In genomic region chr19:40598918-40599307, GRCh38 we compare ENCODE assay signal across 8 cellular contexts. TPM values are rescaled to one million over a fixed set of nuclear protein-coding genes. Genes with fewer than 3 reads are reported as not detected.
DNase-seq lines count a peak whose midpoint lies in the region; ATAC-seq and TF ChIP-seq lines count a peak whose summit lies in the region.

No MANE protein-coding gene starts in this region.

- H3K27ac Mint-ChIP-seq in activated naive CD4-positive, alpha-beta T cell treated with anti-CD3 and anti-CD28 coated beads, Interleukin-2, amount 10 ng/mL, durations not matched to agents 7 days and 5 days = no peak overlapping the region
- H3K27ac Mint-ChIP-seq in activated naive CD4-positive, alpha-beta T cell treated with anti-CD3 and anti-CD28 coated beads for 36 hours = no peak overlapping the region
- no peak overlapping the region for H3K27ac Mint-ChIP-seq in endothelial cell (ENCODE audit: unreplicated experiment)

- peak overlapping the region; percentile 74; the same call in 1 of the 2 replicates for H3K4me2 ChIP-seq in KMS-11
- H3K4me2 ChIP-seq in smooth muscle cell = no peak overlapping the region

- H3K4me3 ChIP-seq in KMS-11 (IDR thresholded peaks at IDR 0.05; ENCODE audit: insufficient read depth, low read depth, low read length) = no peak overlapping the region
- peak overlapping the region; percentile 21 for H3K4me3 ChIP-seq in smooth muscle cell
- no peak overlapping the region for H3K4me3 ChIP-seq in SJCRH30

- intact Hi-C loops in activated naive CD4-positive, alpha-beta T cell treated with anti-CD3 and anti-CD28 coated beads for 36 hours (cut with micrococcal nuclease) = loop anchor here (1.0 to 5.0 kb wide), 6 partner anchors 50 to 457 kb away; partner anchors contain the start of gene BLVRB

- no peaks in the 10 kb centered on the region for H3K79me2 ChIP-seq in KMS-11 (ENCODE audit: insufficient read depth, low read depth)
- no peaks in the 10 kb centered on the region for H3K79me2 ChIP-seq in smooth muscle cell (ENCODE audit: low read depth)

- no peak overlapping the region for H2AFZ ChIP-seq in KMS-11 (ENCODE audit: low read depth)
- no peak overlapping the region for H2AFZ ChIP-seq in smooth muscle cell (ENCODE audit: low read depth)

- ATAC-seq in GM21381 (IDR thresholded peaks at IDR 0.05; ENCODE audit: unreplicated experiment) = no peak
- no peak for ATAC-seq in GM18498 (IDR thresholded peaks at IDR 0.05; ENCODE audit: unreplicated experiment)

- peak overlapping the region; percentile 11 for H3K4me3 Mint-ChIP-seq in activated naive CD4-positive, alpha-beta T cell treated with anti-CD3 and anti-CD28 coated beads, Interleukin-2, amount 10 ng/mL, durations not matched to agents 7 days and 5 days
- no peak overlapping the region for H3K4me3 Mint-ChIP-seq in activated naive CD4-positive, alpha-beta T cell treated with anti-CD3 and anti-CD28 coated beads for 36 hours
- peak overlapping the region; percentile 51 for H3K4me3 Mint-ChIP-seq in endothelial cell (ENCODE audit: unreplicated experiment)

- H3K27me3 Mint-ChIP-seq in activated naive CD4-positive, alpha-beta T cell treated with anti-CD3 and anti-CD28 coated beads, Interleukin-2, amount 10 ng/mL, durations not matched to agents 7 days and 5 days = peaks cover 100% of the 10 kb centered on the region
- H3K27me3 Mint-ChIP-seq in activated naive CD4-positive, alpha-beta T cell treated with anti-CD3 and anti-CD28 coated beads for 36 hours (ENCODE audit: low read depth) = peaks cover 41% of the 10 kb centered on the region
- peaks cover 32% of the 10 kb centered on the region for H3K27me3 Mint-ChIP-seq in endothelial cell (ENCODE audit: unreplicated experiment)

- H3K36me3 ChIP-seq in KMS-11 (ENCODE audit: insufficient read depth) (no peaks in the 10 kb centered on the region), smooth muscle cell (ENCODE audit: low read depth) (no peaks in the 10 kb centered on the region), SJCRH30 (no peaks in the 10 kb centered on the region)

- WGBS in smooth muscle cell (ENCODE audit: low lambda C conversion rate) = 28% methylated on average over 14 of the region's 15 CpGs

- H3K9me3 ChIP-seq in smooth muscle cell (replicated peaks; ENCODE audit: low read depth) (no peaks in the 10 kb centered on the region), SJCRH30 (replicated peaks) (no peaks in the 10 kb centered on the region)

- H3K9ac ChIP-seq in KMS-11 (no peak overlapping the region), smooth muscle cell (ENCODE audit: low read depth) (no peak overlapping the region)

- peaks cover 54% of the 10 kb centered on the region for H3K27me3 ChIP-seq in KMS-11 (ENCODE audit: insufficient read depth, low read depth)
- peaks cover 3% of the 10 kb centered on the region for H3K27me3 ChIP-seq in smooth muscle cell (ENCODE audit: low read depth)
- no peaks in the 10 kb centered on the region; the same call in 1 of the 2 replicates for H3K27me3 ChIP-seq in SJCRH30

- H3K4me1 ChIP-seq in KMS-11 (ENCODE audit: low read depth, poor library complexity, severe bottlenecking) (peaks cover 62% of the 10 kb centered on the region), smooth muscle cell (ENCODE audit: low read depth) (peaks cover 33% of the 10 kb centered on the region), SJCRH30 (peaks cover 31% of the 10 kb centered on the region)

- no peaks in the 10 kb centered on the region for H4K20me1 ChIP-seq in KMS-11 (ENCODE audit: insufficient read depth)
- peaks cover 4% of the 10 kb centered on the region for H4K20me1 ChIP-seq in smooth muscle cell (ENCODE audit: low read depth)

- H3K27ac ChIP-seq in KMS-11 (no peak overlapping the region), smooth muscle cell (ENCODE audit: low read depth) (no peak overlapping the region), SJCRH30 (no peak overlapping the region)

- DNase-seq in activated naive CD4-positive, alpha-beta T cell treated with anti-CD3 and anti-CD28 coated beads, Interleukin-2, amount 10 ng/mL, durations not matched to agents 7 days and 5 days = no peak
- DNase-seq in activated naive CD4-positive, alpha-beta T cell treated with anti-CD3 and anti-CD28 coated beads for 36 hours = no peak
- DNase-seq in endothelial cell (ENCODE audit: low spot score) (no peak), smooth muscle cell (lab: John Stamatoyannopoulos, UW; ENCODE audit: unreplicated experiment) (no peak), SJCRH30 (no peak)

- peaks cover 13% of the 10 kb centered on the region for H3F3A ChIP-seq in smooth muscle cell (ENCODE audit: low read depth)

- no peak; the same call in none of the 2 replicates for TF ChIP-seq CTCF in KMS-11 (conservative IDR thresholded peaks at IDR 0.05; ENCODE audit: low read depth, low read length)
- TF ChIP-seq CTCF in endothelial cell (IDR thresholded peaks at IDR 0.05; ENCODE audit: unreplicated experiment) = no peak
- TF ChIP-seq CTCF in smooth muscle cell (IDR thresholded peaks at IDR 0.05; ENCODE audit: borderline replicate concordance, insufficient read depth, poor library complexity, severe bottlenecking) = no peak

- CTCF ChIA-PET in activated naive CD4-positive, alpha-beta T cell treated with anti-CD3 and anti-CD28 coated beads, Interleukin-2, amount 10 ng/mL, durations not matched to agents 7 days and 5 days (lab: Charles Lee) = interaction anchor here (0.7 to 3.5 kb wide), 13 partner anchors 17 to 294 kb away, joined by 3 to 19 read pairs (median 4); partner anchors contain the start of gene BLVRB
- CTCF ChIA-PET in activated naive CD4-positive, alpha-beta T cell treated with anti-CD3 and anti-CD28 coated beads for 36 hours (lab: Charles Lee) = interaction anchor here (0.5 to 3.5 kb wide), 11 partner anchors 16 to 294 kb away, joined by 3 to 23 read pairs (median 4); no protein-coding TSS in a partner anchor

- H3K9me3 Mint-ChIP-seq in activated naive CD4-positive, alpha-beta T cell treated with anti-CD3 and anti-CD28 coated beads, Interleukin-2, amount 10 ng/mL, durations not matched to agents 7 days and 5 days = no peaks in the 10 kb centered on the region
- H3K9me3 Mint-ChIP-seq in activated naive CD4-positive, alpha-beta T cell treated with anti-CD3 and anti-CD28 coated beads for 36 hours = no peaks in the 10 kb centered on the region
- H3K9me3 Mint-ChIP-seq in endothelial cell (ENCODE audit: unreplicated experiment) = no peaks in the 10 kb centered on the region

- no peaks in the 10 kb centered on the region for H3K36me3 Mint-ChIP-seq in activated naive CD4-positive, alpha-beta T cell treated with anti-CD3 and anti-CD28 coated beads, Interleukin-2, amount 10 ng/mL, durations not matched to agents 7 days and 5 days
- H3K36me3 Mint-ChIP-seq in activated naive CD4-positive, alpha-beta T cell treated with anti-CD3 and anti-CD28 coated beads for 36 hours (ENCODE audit: low read depth) = no peaks in the 10 kb centered on the region
- H3K36me3 Mint-ChIP-seq in endothelial cell (ENCODE audit: low read depth, unreplicated experiment) = no peaks in the 10 kb centered on the region

- peaks cover 69% of the 10 kb centered on the region for H3K4me1 Mint-ChIP-seq in activated naive CD4-positive, alpha-beta T cell treated with anti-CD3 and anti-CD28 coated beads, Interleukin-2, amount 10 ng/mL, durations not matched to agents 7 days and 5 days
- peaks cover 53% of the 10 kb centered on the region for H3K4me1 Mint-ChIP-seq in activated naive CD4-positive, alpha-beta T cell treated with anti-CD3 and anti-CD28 coated beads for 36 hours (ENCODE audit: low read depth)
- peaks cover 23% of the 10 kb centered on the region for H3K4me1 Mint-ChIP-seq in endothelial cell (ENCODE audit: unreplicated experiment)

RNA-seq across cellular contexts. Expression of gene LTBP4, which starts 2.3 kb away (rescaled TPM):
- 100 to 1,000 TPM; 147 to 153 TPM for total RNA-seq in activated naive CD4-positive, alpha-beta T cell treated with anti-CD3 and anti-CD28 coated beads for 36 hours
- 175 TPM for total RNA-seq in endothelial cell (ENCODE audit: unreplicated experiment)
- 28.5 and 38.5 TPM in 2 replicates for total RNA-seq in smooth muscle cell
- 170 and 188 TPM in 2 replicates for polyA plus RNA-seq in smooth muscle cell
- total RNA-seq in SJCRH30 (2014; rRNA removed; shearing (Covaris generic)) = 4.0 and 5.6 TPM in 2 replicates

RNA-seq across cellular contexts. Expression of gene SHKBP1, which starts 22.2 kb away (rescaled TPM):
- 10 to 100 TPM; 90.1 to 99.4 TPM for total RNA-seq in activated naive CD4-positive, alpha-beta T cell treated with anti-CD3 and anti-CD28 coated beads for 36 hours
- 84.6 TPM for total RNA-seq in endothelial cell (ENCODE audit: unreplicated experiment)
- total RNA-seq in smooth muscle cell = 38.8 and 40.9 TPM in 2 replicates
- 90.8 and 102 TPM in 2 replicates for polyA plus RNA-seq in smooth muscle cell
- 44.1 and 46.6 TPM in 2 replicates for total RNA-seq in SJCRH30 (2014; rRNA removed; shearing (Covaris generic))
